20 cellular contexts compared by ENCODE assay signal in genomic region chr4:26281876-26282275, GRCh38. TPM values are rescaled to one million over a fixed set of nuclear protein-coding genes. Genes with fewer than 3 reads are reported as not detected.
A peak's percentile ranks its signal among the peaks of the same experiment; 100 is the strongest.
DNase-seq lines count a peak whose midpoint lies in the region; ATAC-seq and TF ChIP-seq lines count a peak whose summit lies in the region.
"Had no signal": no experiment of that assay in that cellular context is flagged by ENCODE, and none has a peak within 500 bp of the region (broad histone marks: within the 10 kb centered on the region; RNA-seq: fewer than 3 reads in every experiment).

No MANE protein-coding gene starts in this region.

- H3K27me3 Mint-ChIP-seq in chondrocyte (ENCODE audit: low read depth) = no peaks in the 10 kb centered on the region
- H3K27me3 Mint-ChIP-seq: IgD-negative memory B cell had no signal

- dilution Hi-C loops in IMR-90 (cut with HindIII; ENCODE audit: low sequenced_read_pairs, unreplicated experiment) = no loop called here

- POLR2A ChIA-PET in IMR-90 (lab: Charles Lee; ENCODE audit: unreplicated experiment) = no interaction called here

- CTCF ChIA-PET in IMR-90 (lab: Yijun Ruan, JAX) = interaction anchor here (0.6 kb wide), 1 partner anchor 127 kb away, joined by 3 read pairs; no protein-coding TSS in a partner anchor

- no peak overlapping the region for H3K9ac ChIP-seq in IMR-90 (ENCODE audit: low read depth, low read length)

- peak overlapping the region; percentile 88; the same call in 1 of the 2 replicates for H3K18ac ChIP-seq in IMR-90 (ENCODE audit: low read depth, low read length)

- no peak overlapping the region for H2AK9ac ChIP-seq in IMR-90 (replicated peaks; ENCODE audit: low read depth, low read length, poor library complexity)

- peaks cover 11% of the 10 kb centered on the region for H3K4me1 Mint-ChIP-seq in chondrocyte (ENCODE audit: low read depth)

- DNase-seq in IMR-90 (peak; percentile 83), chondrocyte (ENCODE audit: low spot score) (no peak), hepatic stellate cell (ENCODE audit: low spot score) (peak; percentile 41), HUDEP-2 (lab: John Stamatoyannopoulos, UW; ENCODE audit: unreplicated experiment in 76 of 76) (no peak)
- DNase-seq: 8988T, COR-L47, GDM1, GOT3, NCI-H1417, NCI-H1930, NCI-H2171, NCI-H510A, NCI-H82, SHP77 had no signal

- peak overlapping the region; percentile 4; the same call in 1 of the 2 replicates for H3K23ac ChIP-seq in IMR-90 (ENCODE audit: low read depth, low read length)

- H3K9me3 ChIP-seq in IMR-90 (ENCODE audit: control insufficient read depth, insufficient read depth, low read length) = no peaks in the 10 kb centered on the region

- H4K8ac ChIP-seq in IMR-90 (ENCODE audit: low read depth in 2 of 2, low read length in 2 of 2) = peak overlapping the region; percentile 2 to 44; a peak in 1 of 4 replicates

- peak overlapping the region; percentile 45 for H2AFZ ChIP-seq in ACC112 (ENCODE audit: low read length, unreplicated experiment)
- H2AFZ ChIP-seq in IMR-90 (replicated peaks; ENCODE audit: low read length, poor library complexity) = no peak overlapping the region

- H3K36me3 Mint-ChIP-seq in chondrocyte (ENCODE audit: low read depth) = no peaks in the 10 kb centered on the region
- H3K36me3 Mint-ChIP-seq: IgD-negative memory B cell had no signal

- H3K79me1 ChIP-seq in IMR-90 (ENCODE audit: low read depth in 1 of 2, low read length in 2 of 2) = no peaks in the 10 kb centered on the region

- intact Hi-C loops in IMR-90 (cut with micrococcal nuclease) = loop anchor here (5.0 kb wide), 1 partner anchor 40 kb away; no protein-coding TSS in a partner anchor

- TF ChIP-seq CTCF in IMR-90 (conservative IDR thresholded peaks at IDR 0.05; ENCODE audit: low read depth, low read length) (no peak), chondrocyte (IDR thresholded peaks at IDR 0.05) (no peak)

- no peak overlapping the region; the same call in 1 of the 2 replicates for H4K5ac ChIP-seq in IMR-90 (ENCODE audit: low read depth, low read length)

- peak overlapping the region; percentile 44 for H2BK120ac ChIP-seq in IMR-90 (ENCODE audit: low read depth, low read length)

- peak overlapping the region; percentile 86 for H2BK5ac ChIP-seq in IMR-90 (ENCODE audit: low read depth, low read length, poor library complexity, severe bottlenecking)

- peak overlapping the region; percentile 77 for H3K4me2 ChIP-seq in IMR-90 (ENCODE audit: low read depth, low read length)

- H3K56ac ChIP-seq in IMR-90 (ENCODE audit: extremely low read depth, insufficient read depth, low read length) = peak overlapping the region; percentile 37; the same call in 1 of the 2 replicates

- no TSS peak for BruUV-seq in IMR-90 (replicated peaks; lab: Mats Ljungman, UMichigan)

- H3K27ac Mint-ChIP-seq in chondrocyte (ENCODE audit: unreplicated experiment) = peak overlapping the region; percentile 11
- H3K27ac Mint-ChIP-seq: IgD-negative memory B cell had no signal

- no peak overlapping the region for H2BK15ac ChIP-seq in IMR-90 (ENCODE audit: low read depth, low read length)

- H3K27ac ChIP-seq in ACC112 (ENCODE audit: low read depth, low read length) (no peak overlapping the region; the same call in 1 of the 2 replicates), IMR-90 (ENCODE audit: insufficient read depth, low read length) (peak overlapping the region; percentile 79; the same call in 1 of the 2 replicates)

- no peaks in the 10 kb centered on the region for H3K36me3 ChIP-seq in ACC112 (ENCODE audit: insufficient read depth, low read length)
- H3K36me3 ChIP-seq in IMR-90 (ENCODE audit: control insufficient read depth, insufficient read depth, low read length) = no peaks in the 10 kb centered on the region

- H4K91ac ChIP-seq in IMR-90 (ENCODE audit: insufficient read depth, low read depth, low read length) = peak overlapping the region; percentile 71; the same call in 1 of the 2 replicates

- H2BK20ac ChIP-seq in IMR-90 (ENCODE audit: low read depth, low read length) = peak overlapping the region; percentile 40

- no peak for TF ChIP-seq POLR2A in IMR-90 (IDR thresholded peaks at IDR 0.05; ENCODE audit: low read depth, low read length)

- no peak overlapping the region for H3K4me3 Mint-ChIP-seq in chondrocyte (ENCODE audit: unreplicated experiment)
- H3K4me3 Mint-ChIP-seq: CD14-positive monocyte, IgD-negative memory B cell had no signal

- H3K4me3 ChIP-seq in ACC112 (ENCODE audit: low read depth, low read length) (no peak overlapping the region), IMR-90 (ENCODE audit: insufficient read depth, low read depth, low read length) (no peak overlapping the region)

- ATAC-seq in IMR-90 (ENCODE audit: low read depth) (peak; percentile 79), GM19328 (IDR thresholded peaks at IDR 0.05; ENCODE audit: unreplicated experiment) (no peak), HG03354 (IDR thresholded peaks at IDR 0.05; ENCODE audit: poor library complexity, severe bottlenecking, unreplicated experiment) (no peak), GM18517 (IDR thresholded peaks at IDR 0.05; ENCODE audit: unreplicated experiment) (no peak)

- TF ChIP-seq RAD21 in IMR-90 (IDR thresholded peaks at IDR 0.05; ENCODE audit: low read length) = no peak

- no peaks in the 10 kb centered on the region for H4K20me1 ChIP-seq in IMR-90 (ENCODE audit: insufficient read depth, low read length)

- H3K4ac ChIP-seq in IMR-90 (ENCODE audit: low read depth, low read length) = peak overlapping the region; percentile 23; the same call in 1 of the 2 replicates

- H3K14ac ChIP-seq in IMR-90 (replicated peaks; ENCODE audit: low read depth, low read length) = no peak overlapping the region

- H2AK5ac ChIP-seq in IMR-90 (ENCODE audit: low read depth, low read length) = no peak overlapping the region

- no CpG with 5 or more reads among the region's 1 CpG for WGBS in IMR-90 (ENCODE audit: extremely low coverage in 2 of 2, insufficient read length in 1 of 2), 2 experiments

- no peaks in the 10 kb centered on the region for H3K79me2 ChIP-seq in ACC112 (ENCODE audit: control insufficient read depth, insufficient read depth, low read length, unreplicated experiment)

- H3K27me3 ChIP-seq in ACC112 (ENCODE audit: insufficient read depth, low read length) = no peaks in the 10 kb centered on the region
- H3K27me3 ChIP-seq in IMR-90 (ENCODE audit: control insufficient read depth, insufficient read depth, low read length) = no peaks in the 10 kb centered on the region

- H3K9me3 Mint-ChIP-seq in chondrocyte (ENCODE audit: low read depth) = no peaks in the 10 kb centered on the region
- H3K9me3 Mint-ChIP-seq: IgD-negative memory B cell had no signal

- H3K9me1 ChIP-seq in IMR-90 (ENCODE audit: insufficient read depth, low read length) = 0 out of 2 replicates have a peak, but pooled peaks cover 3% of the 10 kb centered on the region

- in situ Hi-C loops in IMR-90 (cut with MboI; ENCODE audit: low sequenced_read_pairs) = no loop called here

- H3K4me1 ChIP-seq in ACC112 (ENCODE audit: control insufficient read depth, insufficient read depth, low read length, unreplicated experiment) (peaks cover 10% of the 10 kb centered on the region), IMR-90 (ENCODE audit: control insufficient read depth, insufficient read depth, low read length) (peaks cover 5% of the 10 kb centered on the region)

TF ChIP-seq in IMR-90, 13 proteins besides CTCF, POLR2A, EP300 and RAD21:
- TF ChIP-seq ELK1 (IDR thresholded peaks at IDR 0.05; ENCODE audit: borderline replicate concordance, low read depth, low read length) (no peak), RCOR1 (IDR thresholded peaks at IDR 0.05; ENCODE audit: insufficient replicate concordance, low read length) (no peak), SMC3 (IDR thresholded peaks at IDR 0.05; ENCODE audit: low read depth, low read length) (no peak), CEBPB (IDR thresholded peaks at IDR 0.05; ENCODE audit: low read depth, low read length) (0 out of 2 replicates have a peak, but pooled peaks have one; percentile 9), MAFK (IDR thresholded peaks at IDR 0.05; ENCODE audit: low read depth, low read length) (0 out of 2 replicates have a peak, but pooled peaks have one; percentile 8), BHLHE40 (IDR thresholded peaks at IDR 0.05; ENCODE audit: low read depth, low read length) (no peak), NFE2L2 (IDR thresholded peaks at IDR 0.05; ENCODE audit: low read depth, low read length) (no peak), MAZ (IDR thresholded peaks at IDR 0.05; ENCODE audit: borderline replicate concordance, low read depth, low read length) (no peak), CHD1 (IDR thresholded peaks at IDR 0.05; ENCODE audit: low read depth, low read length) (no peak), MXI1 (IDR thresholded peaks at IDR 0.05; ENCODE audit: borderline replicate concordance, low read depth, low read length) (no peak), FOS (IDR thresholded peaks at IDR 0.05; ENCODE audit: low read depth, low read length) (peak; percentile 81), USF2 (IDR thresholded peaks at IDR 0.05; ENCODE audit: low read depth, low read length) (no peak), RFX5 (IDR thresholded peaks at IDR 0.05; ENCODE audit: low read depth, low read length) (no peak)

RNA-seq across cellular contexts. Expression of gene RBPJ, which starts 38.9 kb away (rescaled TPM):
- total RNA-seq in IMR-90 (2012; rRNA removed) (148 and 172 TPM in 2 replicates), chondrocyte (52.9 to 65.8 TPM (median 58.5 TPM) in 3 replicates)
- 49.3 and 50.3 TPM in 2 replicates for polyA plus RNA-seq in IMR-90 (2012; rRNA removed)
- 12.3 and 12.6 TPM in 2 replicates for polyA plus RNA-seq in IMR-90 (2012; cell fraction: cytosol; rRNA removed)
- 34.5 and 215 TPM in 2 replicates for polyA plus RNA-seq in IMR-90 (2012; cell fraction: nucleus; rRNA removed; ENCODE audit: low replicate concordance)

Comparison
In these comparisons a context has a peak if more than half of its experiments do, and no peak if none do; other contexts are left out.
1. DNase-seq: peak in IMR-90 (single experiment) and hepatic stellate cell (single experiment); none in chondrocyte (single experiment) and HUDEP-2 (0 of 76).